Comparison of ENCODE assay signal across 17 cellular contexts in genomic region chr7:142668495-142668894, GRCh38.
A peak's percentile ranks its signal among the peaks of the same experiment; 100 is the strongest.
DNase-seq lines count a peak whose midpoint lies in the region; ATAC-seq lines count a peak whose summit lies in the region.
"Had no signal": no experiment of that assay in that cellular context is flagged by ENCODE, and none has a peak within 500 bp of the region (broad histone marks: within the 10 kb centered on the region; RNA-seq: fewer than 3 reads in every experiment).

No MANE protein-coding gene starts in this region.

- H3K27ac ChIP-seq in BLaER1 = no peak overlapping the region
- H3K27ac ChIP-seq: neutrophil, suprapubic skin had no signal

- peak; percentile 62 for DNase-seq in NAMALWA (ENCODE audit: low spot score)
- peak; percentile 15 for DNase-seq in inferior parietal cortex (ENCODE audit: extremely low spot score)
- no peak for DNase-seq in T-helper 9 cell
- DNase-seq in NCI-H2171 (lab: John Stamatoyannopoulos, UW) = no peak
- DNase-seq: activated CD4-positive, alpha-beta T cell treated with anti-CD3 and anti-CD28 coated beads for 36 hours; activated naive CD4-positive, alpha-beta T cell; effector memory CD8-positive, alpha-beta T cell; islet precursor cell; NCI-H1436 treated with DMSO at 0.1 percent for 48 hours; NCI-H2227 treated with DMSO at 0.1 percent for 48 hours; stimulated activated CD4-positive, alpha-beta T cell treated with anti-CD3 and anti-CD28 coated beads, Interleukin-2, amount 100 ng/mL, for 24 hours had no signal

- H3K4me1 ChIP-seq in BLaER1 = peaks cover 8% of the 10 kb centered on the region
- H3K4me1 ChIP-seq: suprapubic skin had no signal

- no peak overlapping the region for H3K9ac ChIP-seq in BLaER1

- peak overlapping the region; percentile 32 for H3K4me2 ChIP-seq in BLaER1

- no peaks in the 10 kb centered on the region for H4K20me1 ChIP-seq in BLaER1

- H3K36me3 ChIP-seq in BLaER1 = no peaks in the 10 kb centered on the region
- H3K36me3 ChIP-seq: neutrophil, suprapubic skin had no signal

- H3K4me3 ChIP-seq in BLaER1 = no peak overlapping the region
- H3K4me3 ChIP-seq: suprapubic skin had no signal

- no peaks in the 10 kb centered on the region for H3K9me3 ChIP-seq in BLaER1
- H3K9me3 ChIP-seq: neutrophil, suprapubic skin had no signal

- ATAC-seq in GM21367 (IDR thresholded peaks at IDR 0.05; ENCODE audit: unreplicated experiment) (peak; percentile 50), GM21381 (IDR thresholded peaks at IDR 0.05; ENCODE audit: unreplicated experiment) (no peak), GM18858 (IDR thresholded peaks at IDR 0.05; ENCODE audit: unreplicated experiment) (no peak)
- ATAC-seq: effector memory CD8-positive, alpha-beta T cell had no signal

- no peaks in the 10 kb centered on the region for H3K27me3 ChIP-seq in BLaER1
- H3K27me3 ChIP-seq: neutrophil, suprapubic skin had no signal

Comparison
In these comparisons a context has a peak if more than half of its experiments do, and no peak if none do; other contexts are left out.
1. DNase-seq: peak in NAMALWA (single experiment) and inferior parietal cortex (single experiment); none in T-helper 9 cell (single experiment) and NCI-H2171 (single experiment).